8 cellular contexts compared by ENCODE assay signal in the genomic region with DNA sequence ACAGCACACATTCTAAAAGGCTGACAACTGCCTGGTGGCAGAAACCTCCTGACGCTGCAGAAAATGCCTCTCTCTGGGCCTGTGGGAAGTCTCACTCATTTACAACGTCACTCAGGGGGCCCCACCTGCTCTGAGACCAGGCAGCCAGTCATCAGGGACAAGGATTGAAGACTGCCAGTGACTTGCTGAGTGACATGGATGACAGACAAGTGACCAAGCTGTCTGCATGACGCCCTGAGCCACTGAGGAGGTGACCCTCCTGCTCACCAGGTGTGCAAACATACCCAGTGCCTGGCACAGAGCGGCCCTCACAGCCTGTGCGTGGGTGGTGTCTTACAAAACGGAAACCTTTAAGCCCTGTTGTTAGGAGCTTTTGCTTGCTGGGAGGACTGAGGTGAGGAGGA.
A peak's percentile ranks its signal among the peaks of the same experiment; 100 is the strongest.
DNase-seq lines count a peak whose midpoint lies in the region; ATAC-seq and TF ChIP-seq lines count a peak whose summit lies in the region.

No MANE protein-coding gene starts in this region.

- ATAC-seq in GM21360 (IDR thresholded peaks at IDR 0.05; ENCODE audit: unreplicated experiment) (peak; percentile 53), RWPE2 (ENCODE audit: low read depth) (peak; percentile 19; the same call in 1 of the 3 replicates), HG02840 (IDR thresholded peaks at IDR 0.05; ENCODE audit: low FRiP score, unreplicated experiment) (no peak)
- ATAC-seq in activated naive CD8-positive, alpha-beta T cell treated with anti-CD3 and anti-CD28 coated beads, Interleukin-2, amount 50 U/mL, for 24 hours = peak; percentile 84

- H3K27ac Mint-ChIP-seq in activated naive CD8-positive, alpha-beta T cell treated with anti-CD3 and anti-CD28 coated beads, Interleukin-2, amount 50 U/mL, for 24 hours = peak overlapping the region; percentile 83

- peak overlapping the region; percentile 3 for H3K4me3 Mint-ChIP-seq in activated naive CD8-positive, alpha-beta T cell treated with anti-CD3 and anti-CD28 coated beads, Interleukin-2, amount 50 U/mL, for 24 hours

- H3K27me3 ChIP-seq in RWPE2 (ENCODE audit: insufficient read depth, poor library complexity, severe bottlenecking) (no peaks in the 10 kb centered on the region), colonic mucosa (no peaks in the 10 kb centered on the region)

- H3K36me3 ChIP-seq in RWPE2 (ENCODE audit: low read depth) = no peaks in the 10 kb centered on the region
- H3K36me3 ChIP-seq in colonic mucosa = no peaks in the 10 kb centered on the region

- H3K4me3 ChIP-seq in RWPE2 (ENCODE audit: severe bottlenecking) (no peak overlapping the region), colonic mucosa (no peak overlapping the region)

- intact Hi-C loops in colonic mucosa (cut with DNase I) (no loop called here), head of caudate nucleus (cut with DNase I) (no loop called here)

- H3K4me1 ChIP-seq in RWPE2 (ENCODE audit: insufficient read depth, poor library complexity, severe bottlenecking) (no peaks in the 10 kb centered on the region), colonic mucosa (no peaks in the 10 kb centered on the region)

- peaks cover 36% of the 10 kb centered on the region for H3K4me1 Mint-ChIP-seq in activated naive CD8-positive, alpha-beta T cell treated with anti-CD3 and anti-CD28 coated beads, Interleukin-2, amount 50 U/mL, for 24 hours

- no peak overlapping the region for H3K9ac ChIP-seq in colonic mucosa (ENCODE audit: low read depth in 2 of 2, low read length in 2 of 2)

- H3K9me3 ChIP-seq in RWPE2 (ENCODE audit: severe bottlenecking) (no peaks in the 10 kb centered on the region), colonic mucosa (no peaks in the 10 kb centered on the region)

- DNase-seq in RWPE2 (ENCODE audit: low spot score) (no peak), iPS-NIHi11 (ENCODE audit: low spot score) (no peak), colonic mucosa (no peak), head of caudate nucleus (no peak)
- peak; percentile 60 for DNase-seq in activated naive CD8-positive, alpha-beta T cell treated with anti-CD3 and anti-CD28 coated beads, Interleukin-2, amount 50 U/mL, for 24 hours
- peak; percentile 13 to 23 for DNase-seq in stimulated activated CD8-positive, alpha-beta memory T cell treated with anti-CD3 and anti-CD28 coated beads, Interleukin-15, amount 100 ng/mL, for 4 hours (ENCODE audit: low read depth in 2 of 2)

- H3K36me3 Mint-ChIP-seq in activated naive CD8-positive, alpha-beta T cell treated with anti-CD3 and anti-CD28 coated beads, Interleukin-2, amount 50 U/mL, for 24 hours (ENCODE audit: low read depth) = no peaks in the 10 kb centered on the region

- H3K9me3 Mint-ChIP-seq in activated naive CD8-positive, alpha-beta T cell treated with anti-CD3 and anti-CD28 coated beads, Interleukin-2, amount 50 U/mL, for 24 hours = no peaks in the 10 kb centered on the region

- H3K27me3 Mint-ChIP-seq in activated naive CD8-positive, alpha-beta T cell treated with anti-CD3 and anti-CD28 coated beads, Interleukin-2, amount 50 U/mL, for 24 hours = no peaks in the 10 kb centered on the region

- TF ChIP-seq CTCF in RWPE2 (IDR thresholded peaks at IDR 0.05; ENCODE audit: poor library complexity, severe bottlenecking) (no peak), colonic mucosa (IDR thresholded peaks at IDR 0.05) (no peak)

- no peak overlapping the region for H3K27ac ChIP-seq in RWPE2 (ENCODE audit: poor library complexity, severe bottlenecking)
- H3K27ac ChIP-seq in colonic mucosa = no peak overlapping the region

Comparison
In these comparisons a context has a peak if more than half of its experiments do, and no peak if none do; other contexts are left out.
1. DNase-seq: peak in activated naive CD8-positive, alpha-beta T cell treated with anti-CD3 and anti-CD28 coated beads, Interleukin-2, amount 50 U/mL, for 24 hours (single experiment) and stimulated activated CD8-positive, alpha-beta memory T cell treated with anti-CD3 and anti-CD28 coated beads, Interleukin-15, amount 100 ng/mL, for 4 hours (2 of 2); none in RWPE2 (single experiment), iPS-NIHi11 (single experiment), colonic mucosa (single experiment) and head of caudate nucleus (0 of 42).